In the genomic region with DNA sequence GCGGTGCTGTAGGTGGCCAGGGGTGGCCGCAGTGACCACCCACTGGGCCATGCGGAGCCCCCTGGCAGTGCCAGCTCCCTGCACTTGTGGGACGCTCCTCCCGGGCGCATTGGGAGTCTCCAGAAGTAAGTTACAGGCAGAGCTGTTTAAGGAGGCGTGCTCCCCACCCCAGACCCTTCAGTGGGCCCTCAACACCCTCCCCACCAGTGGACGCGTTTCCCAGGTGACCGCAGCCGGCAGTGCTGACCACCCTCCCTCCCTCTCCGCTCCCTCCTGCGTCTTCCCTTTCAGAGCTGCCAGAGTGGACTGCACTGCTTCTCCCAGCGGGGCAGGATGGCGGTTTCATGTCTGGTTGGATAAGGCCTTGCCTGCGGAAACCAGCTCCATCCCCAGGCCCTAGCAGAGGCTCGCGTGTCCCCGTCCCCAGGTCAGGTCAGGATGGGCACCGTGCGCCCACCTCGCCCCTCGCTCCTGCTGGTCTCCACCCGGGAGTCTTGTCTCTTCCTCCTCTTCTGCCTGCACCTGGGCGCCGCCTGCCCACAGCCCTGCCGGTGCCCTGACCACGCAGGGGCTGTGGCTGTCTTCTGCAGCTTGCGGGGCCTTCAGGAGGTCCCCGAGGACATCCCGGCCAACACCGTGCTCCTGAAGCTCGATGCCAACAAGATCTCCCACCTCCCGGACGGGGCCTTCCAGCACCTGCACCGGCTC, we compare ENCODE assay signal across 1 cellular context.
TF ChIP-seq lines count a peak whose summit lies in the region.

No MANE protein-coding gene starts in this region.

TF ChIP-seq in HepG2, 621 proteins besides CTCF, POLR2A, EP300 and RAD21 (continued from another document and continues in another):
- TF ChIP-seq ZNF788 (CRISPR knock-in tag; IDR thresholded peaks at IDR 0.05; ENCODE audit: borderline replicate concordance) (no peak), HOXA3 (CRISPR knock-in tag; IDR thresholded peaks at IDR 0.05) (peak; percentile 31; the same call in 1 of the 2 replicates), ZNF546 (CRISPR knock-in tag; conservative IDR thresholded peaks at IDR 0.05) (0 out of 2 replicates have a peak, but pooled peaks have one; percentile 4), SMAD3 (CRISPR knock-in tag; IDR thresholded peaks at IDR 0.05) (no peak), ZZZ3 (CRISPR knock-in tag; IDR thresholded peaks at IDR 0.05; ENCODE audit: borderline replicate concordance) (no peak), ZNF431 (CRISPR knock-in tag; IDR thresholded peaks at IDR 0.05; ENCODE audit: borderline replicate concordance, low read depth) (0 out of 2 replicates have a peak, but pooled peaks have one; percentile 19), ZNF296 (CRISPR knock-in tag; conservative IDR thresholded peaks at IDR 0.05) (0 out of 2 replicates have a peak, but pooled peaks have one; percentile 36), ZNF274 (CRISPR knock-in tag; IDR thresholded peaks at IDR 0.05) (no peak), ZBTB38 (CRISPR knock-in tag; IDR thresholded peaks at IDR 0.05) (peak; percentile 97), RELA (CRISPR knock-in tag; IDR thresholded peaks at IDR 0.05) (no peak), ZNF138 (CRISPR knock-in tag; IDR thresholded peaks at IDR 0.05; ENCODE audit: low read depth) (no peak), PBX3 (CRISPR knock-in tag; IDR thresholded peaks at IDR 0.05; ENCODE audit: borderline replicate concordance) (no peak), ZBTB3 (CRISPR knock-in tag; IDR thresholded peaks at IDR 0.05; ENCODE audit: borderline replicate concordance, low read depth) (no peak), ETV6 (CRISPR knock-in tag; conservative IDR thresholded peaks at IDR 0.05) (no peak), SRY (CRISPR knock-in tag; IDR thresholded peaks at IDR 0.05) (0 out of 2 replicates have a peak, but pooled peaks have one; percentile 32), XBP1 (CRISPR knock-in tag; IDR thresholded peaks at IDR 0.05) (no peak), ZNF784 (CRISPR knock-in tag; IDR thresholded peaks at IDR 0.05; ENCODE audit: borderline replicate concordance) (no peak), HNRNPL (IDR thresholded peaks at IDR 0.05; ENCODE audit: low read depth, low read length) (peak; percentile 94), ARID4A (CRISPR knock-in tag; IDR thresholded peaks at IDR 0.05; ENCODE audit: borderline replicate concordance) (peak; percentile 43; the same call in 1 of the 2 replicates), ZBTB4 (CRISPR knock-in tag; IDR thresholded peaks at IDR 0.05; ENCODE audit: borderline replicate concordance) (0 out of 2 replicates have a peak, but pooled peaks have one; percentile 16)
- TF ChIP-seq, protein P1, sequence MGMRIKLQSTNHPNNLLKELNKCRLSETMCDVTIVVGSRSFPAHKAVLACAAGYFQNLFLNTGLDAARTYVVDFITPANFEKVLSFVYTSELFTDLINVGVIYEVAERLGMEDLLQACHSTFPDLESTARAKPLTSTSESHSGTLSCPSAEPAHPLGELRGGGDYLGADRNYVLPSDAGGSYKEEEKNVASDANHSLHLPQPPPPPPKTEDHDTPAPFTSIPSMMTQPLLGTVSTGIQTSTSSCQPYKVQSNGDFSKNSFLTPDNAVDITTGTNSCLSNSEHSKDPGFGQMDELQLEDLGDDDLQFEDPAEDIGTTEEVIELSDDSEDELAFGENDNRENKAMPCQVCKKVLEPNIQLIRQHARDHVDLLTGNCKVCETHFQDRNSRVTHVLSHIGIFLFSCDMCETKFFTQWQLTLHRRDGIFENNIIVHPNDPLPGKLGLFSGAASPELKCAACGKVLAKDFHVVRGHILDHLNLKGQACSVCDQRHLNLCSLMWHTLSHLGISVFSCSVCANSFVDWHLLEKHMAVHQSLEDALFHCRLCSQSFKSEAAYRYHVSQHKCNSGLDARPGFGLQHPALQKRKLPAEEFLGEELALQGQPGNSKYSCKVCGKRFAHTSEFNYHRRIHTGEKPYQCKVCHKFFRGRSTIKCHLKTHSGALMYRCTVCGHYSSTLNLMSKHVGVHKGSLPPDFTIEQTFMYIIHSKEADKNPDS (CRISPR knock-in tag; IDR thresholded peaks at IDR 0.05): 0 out of 2 replicates have a peak, but pooled peaks have one; percentile 42
- TF ChIP-seq, protein P2, sequence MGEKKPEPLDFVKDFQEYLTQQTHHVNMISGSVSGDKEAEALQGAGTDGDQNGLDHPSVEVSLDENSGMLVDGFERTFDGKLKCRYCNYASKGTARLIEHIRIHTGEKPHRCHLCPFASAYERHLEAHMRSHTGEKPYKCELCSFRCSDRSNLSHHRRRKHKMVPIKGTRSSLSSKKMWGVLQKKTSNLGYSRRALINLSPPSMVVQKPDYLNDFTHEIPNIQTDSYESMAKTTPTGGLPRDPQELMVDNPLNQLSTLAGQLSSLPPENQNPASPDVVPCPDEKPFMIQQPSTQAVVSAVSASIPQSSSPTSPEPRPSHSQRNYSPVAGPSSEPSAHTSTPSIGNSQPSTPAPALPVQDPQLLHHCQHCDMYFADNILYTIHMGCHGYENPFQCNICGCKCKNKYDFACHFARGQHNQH (CRISPR knock-in tag; IDR thresholded peaks at IDR 0.05): 0 out of 2 replicates have a peak, but pooled peaks have one; percentile 4
- TF ChIP-seq, protein P3, sequence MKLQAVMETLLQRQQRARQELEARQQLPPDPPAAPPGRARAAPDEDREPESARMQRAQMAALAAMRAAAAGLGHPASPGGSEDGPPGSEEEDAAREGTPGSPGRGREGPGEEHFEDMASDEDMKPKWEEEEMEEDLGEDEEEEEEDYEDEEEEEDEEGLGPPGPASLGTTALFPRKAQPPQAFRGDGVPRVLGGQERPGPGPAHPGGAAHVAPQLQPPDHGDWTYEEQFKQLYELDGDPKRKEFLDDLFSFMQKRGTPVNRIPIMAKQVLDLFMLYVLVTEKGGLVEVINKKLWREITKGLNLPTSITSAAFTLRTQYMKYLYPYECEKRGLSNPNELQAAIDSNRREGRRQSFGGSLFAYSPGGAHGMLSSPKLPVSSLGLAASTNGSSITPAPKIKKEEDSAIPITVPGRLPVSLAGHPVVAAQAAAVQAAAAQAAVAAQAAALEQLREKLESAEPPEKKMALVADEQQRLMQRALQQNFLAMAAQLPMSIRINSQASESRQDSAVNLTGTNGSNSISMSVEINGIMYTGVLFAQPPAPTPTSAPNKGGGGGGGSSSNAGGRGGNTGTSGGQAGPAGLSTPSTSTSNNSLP (IDR thresholded peaks at IDR 0.05; ENCODE audit: low read depth, low read length): no peak
- TF ChIP-seq, protein P4, sequence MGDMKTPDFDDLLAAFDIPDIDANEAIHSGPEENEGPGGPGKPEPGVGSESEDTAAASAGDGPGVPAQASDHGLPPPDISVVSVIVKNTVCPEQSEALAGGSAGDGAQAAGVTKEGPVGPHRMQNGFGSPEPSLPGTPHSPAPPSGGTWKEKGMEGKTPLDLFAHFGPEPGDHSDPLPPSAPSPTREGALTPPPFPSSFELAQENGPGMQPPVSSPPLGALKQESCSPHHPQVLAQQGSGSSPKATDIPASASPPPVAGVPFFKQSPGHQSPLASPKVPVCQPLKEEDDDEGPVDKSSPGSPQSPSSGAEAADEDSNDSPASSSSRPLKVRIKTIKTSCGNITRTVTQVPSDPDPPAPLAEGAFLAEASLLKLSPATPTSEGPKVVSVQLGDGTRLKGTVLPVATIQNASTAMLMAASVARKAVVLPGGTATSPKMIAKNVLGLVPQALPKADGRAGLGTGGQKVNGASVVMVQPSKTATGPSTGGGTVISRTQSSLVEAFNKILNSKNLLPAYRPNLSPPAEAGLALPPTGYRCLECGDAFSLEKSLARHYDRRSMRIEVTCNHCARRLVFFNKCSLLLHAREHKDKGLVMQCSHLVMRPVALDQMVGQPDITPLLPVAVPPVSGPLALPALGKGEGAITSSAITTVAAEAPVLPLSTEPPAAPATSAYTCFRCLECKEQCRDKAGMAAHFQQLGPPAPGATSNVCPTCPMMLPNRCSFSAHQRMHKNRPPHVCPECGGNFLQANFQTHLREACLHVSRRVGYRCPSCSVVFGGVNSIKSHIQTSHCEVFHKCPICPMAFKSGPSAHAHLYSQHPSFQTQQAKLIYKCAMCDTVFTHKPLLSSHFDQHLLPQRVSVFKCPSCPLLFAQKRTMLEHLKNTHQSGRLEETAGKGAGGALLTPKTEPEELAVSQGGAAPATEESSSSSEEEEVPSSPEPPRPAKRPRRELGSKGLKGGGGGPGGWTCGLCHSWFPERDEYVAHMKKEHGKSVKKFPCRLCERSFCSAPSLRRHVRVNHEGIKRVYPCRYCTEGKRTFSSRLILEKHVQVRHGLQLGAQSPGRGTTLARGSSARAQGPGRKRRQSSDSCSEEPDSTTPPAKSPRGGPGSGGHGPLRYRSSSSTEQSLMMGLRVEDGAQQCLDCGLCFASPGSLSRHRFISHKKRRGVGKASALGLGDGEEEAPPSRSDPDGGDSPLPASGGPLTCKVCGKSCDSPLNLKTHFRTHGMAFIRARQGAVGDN (CRISPR knock-in tag; IDR thresholded peaks at IDR 0.05): peak; percentile 35
- TF ChIP-seq, protein P5, sequence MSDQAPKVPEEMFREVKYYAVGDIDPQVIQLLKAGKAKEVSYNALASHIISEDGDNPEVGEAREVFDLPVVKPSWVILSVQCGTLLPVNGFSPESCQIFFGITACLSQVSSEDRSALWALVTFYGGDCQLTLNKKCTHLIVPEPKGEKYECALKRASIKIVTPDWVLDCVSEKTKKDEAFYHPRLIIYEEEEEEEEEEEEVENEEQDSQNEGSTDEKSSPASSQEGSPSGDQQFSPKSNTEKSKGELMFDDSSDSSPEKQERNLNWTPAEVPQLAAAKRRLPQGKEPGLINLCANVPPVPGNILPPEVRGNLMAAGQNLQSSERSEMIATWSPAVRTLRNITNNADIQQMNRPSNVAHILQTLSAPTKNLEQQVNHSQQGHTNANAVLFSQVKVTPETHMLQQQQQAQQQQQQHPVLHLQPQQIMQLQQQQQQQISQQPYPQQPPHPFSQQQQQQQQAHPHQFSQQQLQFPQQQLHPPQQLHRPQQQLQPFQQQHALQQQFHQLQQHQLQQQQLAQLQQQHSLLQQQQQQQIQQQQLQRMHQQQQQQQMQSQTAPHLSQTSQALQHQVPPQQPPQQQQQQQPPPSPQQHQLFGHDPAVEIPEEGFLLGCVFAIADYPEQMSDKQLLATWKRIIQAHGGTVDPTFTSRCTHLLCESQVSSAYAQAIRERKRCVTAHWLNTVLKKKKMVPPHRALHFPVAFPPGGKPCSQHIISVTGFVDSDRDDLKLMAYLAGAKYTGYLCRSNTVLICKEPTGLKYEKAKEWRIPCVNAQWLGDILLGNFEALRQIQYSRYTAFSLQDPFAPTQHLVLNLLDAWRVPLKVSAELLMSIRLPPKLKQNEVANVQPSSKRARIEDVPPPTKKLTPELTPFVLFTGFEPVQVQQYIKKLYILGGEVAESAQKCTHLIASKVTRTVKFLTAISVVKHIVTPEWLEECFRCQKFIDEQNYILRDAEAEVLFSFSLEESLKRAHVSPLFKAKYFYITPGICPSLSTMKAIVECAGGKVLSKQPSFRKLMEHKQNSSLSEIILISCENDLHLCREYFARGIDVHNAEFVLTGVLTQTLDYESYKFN (CRISPR knock-in tag; conservative IDR thresholded peaks at IDR 0.05): no peak
